ENCODE assay signal across 9 cellular contexts in genomic region chr12:116381744-116382455, GRCh38.
A peak's percentile ranks its signal among the peaks of the same experiment; 100 is the strongest.
DNase-seq lines count a peak whose midpoint lies in the region; ATAC-seq and TF ChIP-seq lines count a peak whose summit lies in the region.
"Had no signal": no experiment of that assay in that cellular context is flagged by ENCODE, and none has a peak within 500 bp of the region (broad histone marks: within the 10 kb centered on the region; RNA-seq: fewer than 3 reads in every experiment).

No MANE protein-coding gene starts in this region.

- peak; percentile 45 to 49 for DNase-seq in SJCRH30
- DNase-seq in fibroblast of mammary gland (ENCODE audit: low read depth) = peak; percentile 98
- peak; percentile 72 for DNase-seq in posterior vena cava (ENCODE audit: low spot score)
- no peak for DNase-seq in esophagus muscularis mucosa (ENCODE audit: extremely low spot score)
- no peak for DNase-seq in NCI-H2081 (lab: John Stamatoyannopoulos, UW)
- DNase-seq: activated CD4-positive, CD25-positive, alpha-beta regulatory T cell treated with anti-CD3 and anti-CD28 coated beads, Interleukin-2, amount 50 U/mL, for 72 hours had no signal

- no peak for TF ChIP-seq CTCF in fibroblast of mammary gland (conservative IDR thresholded peaks at IDR 0.05; ENCODE audit: control insufficient read depth, insufficient read depth, low read depth, low read length)
- TF ChIP-seq CTCF in esophagus muscularis mucosa (IDR thresholded peaks at IDR 0.05) = no peak

- H3K27me3 ChIP-seq in SJCRH30 (no peaks in the 10 kb centered on the region), esophagus muscularis mucosa (no peaks in the 10 kb centered on the region)

- TF ChIP-seq POLR2A in esophagus muscularis mucosa (IDR thresholded peaks at IDR 0.05; ENCODE audit: low read depth) = no peak

- H3K27ac ChIP-seq in SJCRH30 (peak overlapping the region; percentile 37; the same call in 1 of the 2 replicates), esophagus muscularis mucosa (replicated peaks in 1 of 4) (peak overlapping the region in 1 of 4 donors; percentile 11)

- H3K36me3 ChIP-seq in ES-I3 (ENCODE audit: insufficient read depth, low read length) = no peaks in the 10 kb centered on the region
- H3K36me3 ChIP-seq in SJCRH30 = no peaks in the 10 kb centered on the region
- no peaks in the 10 kb centered on the region for H3K36me3 ChIP-seq in esophagus muscularis mucosa

- TF ChIP-seq EP300 in esophagus muscularis mucosa (IDR thresholded peaks at IDR 0.05) = no peak

- H3K4me1 ChIP-seq in ES-I3 (ENCODE audit: insufficient read depth, low read length) (peaks cover 35% of the 10 kb centered on the region), SJCRH30 (peaks cover 11% of the 10 kb centered on the region), esophagus muscularis mucosa (peaks cover 15 to 41% (median 32%) of the 10 kb centered on the region in 4 donors)

- intact Hi-C loops in posterior vena cava (cut with DNase I) (loop anchor here in 1 of 2 donors (5.0 to 10.0 kb wide), 2 partner anchors 57 to 105 kb away; partner anchors contain the start of gene MED13L), esophagus muscularis mucosa (cut with DNase I) (loop anchor here (5.0 to 10.0 kb wide), 3 partner anchors 57 to 213 kb away; no protein-coding TSS in a partner anchor)

- WGBS in esophagus muscularis mucosa = 33% methylated on average over 13 of the region's 13 CpGs

- H3K4me3 ChIP-seq in SJCRH30 = peak overlapping the region; percentile 46
- peak overlapping the region; percentile 22 for H3K4me3 ChIP-seq in fibroblast of mammary gland (ENCODE audit: control insufficient read depth, low read depth, low read length)
- H3K4me3 ChIP-seq in esophagus muscularis mucosa = peak overlapping the region in 1 of 4 donors; percentile 14

- H3K9ac ChIP-seq in ES-I3 (ENCODE audit: low read depth, low read length) = peak overlapping the region; percentile 62

- no peak for ATAC-seq in GM21528 (IDR thresholded peaks at IDR 0.05; ENCODE audit: low FRiP score, unreplicated experiment)
- no peak for ATAC-seq in GM18870 (IDR thresholded peaks at IDR 0.05; ENCODE audit: unreplicated experiment)

- no peaks in the 10 kb centered on the region for H3K9me3 ChIP-seq in ES-I3 (ENCODE audit: control insufficient read depth, insufficient read depth, low read length)
- H3K9me3 ChIP-seq in SJCRH30 (replicated peaks) = no peaks in the 10 kb centered on the region
- H3K9me3 ChIP-seq in esophagus muscularis mucosa = no peaks in the 10 kb centered on the region

Comparison
In these comparisons a context has a peak if more than half of its experiments do, and no peak if none do; other contexts are left out.
1. DNase-seq: peak in SJCRH30 (2 of 2), fibroblast of mammary gland (single experiment) and posterior vena cava (single experiment); none in esophagus muscularis mucosa (single experiment) and NCI-H2081 (0 of 2).